In genomic region chr1:208117410-208117809, GRCh38 we compare ENCODE assay signal across 16 cellular contexts.
"Had no signal": no experiment of that assay in that cellular context is flagged by ENCODE, and none has a peak within 500 bp of the region (broad histone marks: within the 10 kb centered on the region; RNA-seq: fewer than 3 reads in every experiment).

No MANE protein-coding gene starts in this region.

- H3K36me3 Mint-ChIP-seq: memory B cell; naive thymus-derived CD4-positive, alpha-beta T cell had no signal

- H3K4me1 Mint-ChIP-seq: memory B cell; naive thymus-derived CD4-positive, alpha-beta T cell had no signal

- ATAC-seq: left lobe of liver; lower lobe of right lung; naive thymus-derived CD4-positive, alpha-beta T cell; upper lobe of right lung had no signal

- DNase-seq: cerebellar nuclear complex; dermis blood vessel endothelial cell; islet precursor cell; lower lobe of right lung; midbrain; naive thymus-derived CD4-positive, alpha-beta T cell; nephron progenitor cell; stimulated activated CD4-positive, alpha-beta T cell treated with anti-CD3 and anti-CD28 coated beads, Interleukin-2, amount 100 ng/mL, for 48 hours; stimulated activated naive CD4-positive, alpha-beta T cell treated with Interleukin-2 at 50 U/mL for 16 hours; thyroid gland; upper lobe of right lung had no signal

- H3K4me3 ChIP-seq: lower lobe of right lung, smooth muscle cell, suprapubic skin, thyroid gland, upper lobe of right lung, vagina had no signal

- H3K4me1 ChIP-seq: suprapubic skin, thyroid gland, vagina had no signal

- H3K4me3 Mint-ChIP-seq: memory B cell had no signal

- H3K27me3 ChIP-seq: suprapubic skin, thyroid gland, upper lobe of right lung, vagina had no signal

- H3K27ac Mint-ChIP-seq: memory B cell; naive thymus-derived CD4-positive, alpha-beta T cell; nephron progenitor cell had no signal

- H3K36me3 ChIP-seq: suprapubic skin, thyroid gland, upper lobe of right lung had no signal

- H3K9me3 Mint-ChIP-seq: memory B cell, nephron progenitor cell had no signal

- H3K9me3 ChIP-seq: lower lobe of right lung, suprapubic skin, thyroid gland, upper lobe of right lung, vagina had no signal

- H3K27ac ChIP-seq: lower lobe of right lung, suprapubic skin, thyroid gland, upper lobe of right lung, vagina had no signal
